ENCODE assay signal across 27 cellular contexts in the genomic region with DNA sequence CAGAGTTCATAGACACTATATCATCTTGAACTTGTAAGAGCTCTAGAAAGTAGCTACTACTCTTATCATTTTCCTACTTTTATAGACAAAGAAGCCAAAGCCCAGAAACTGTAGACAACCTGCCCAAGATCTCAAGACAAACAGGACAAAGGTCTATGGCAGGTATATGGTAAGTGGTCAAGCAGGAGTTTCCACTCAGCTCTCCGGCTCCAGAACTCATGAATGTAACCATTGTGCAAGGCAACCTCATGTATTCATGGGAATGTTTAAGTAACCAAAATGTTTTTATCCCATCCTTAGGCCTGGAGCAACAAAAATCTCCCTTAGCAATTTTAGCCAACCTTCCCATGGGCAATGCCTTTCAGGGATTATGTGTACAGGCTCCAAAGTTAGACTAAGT.
"Had no signal": no experiment of that assay in that cellular context is flagged by ENCODE, and none has a peak within 500 bp of the region (broad histone marks: within the 10 kb centered on the region; RNA-seq: fewer than 3 reads in every experiment).

No MANE protein-coding gene starts in this region.

- H3K36me3 ChIP-seq: esophagus muscularis mucosa, gastroesophageal sphincter, heart left ventricle, lower lobe of right lung, neutrophil, pancreas, right lobe of liver, thoracic aorta, tibial nerve, upper lobe of right lung, uterus had no signal

- H3K27ac Mint-ChIP-seq: dendritic cell treated with granulocyte-macrophage colony-stimulating factor and Interleukin-4, amounts not matched to agents 40 ng/mL and 50 ng/mL, for 4 days; endodermal cell; memory B cell; natural killer cell; stimulated activated naive B cell treated with anti-CD40 and anti-IgM and Interleukin-4, amounts not matched to agents 10 μg/mL and 1 μg/mL and 100 μg/mL, for 72 hours; stimulated activated naive CD8-positive, alpha-beta T cell treated with anti-CD3 and anti-CD28 coated beads, Interleukin-15, Interleukin-2, amounts not matched to agents 100 ng/mL and 50 ng/mL, for 24 hours had no signal

- H3K27ac ChIP-seq: esophagus muscularis mucosa, foreskin keratinocyte, heart left ventricle, lower lobe of right lung, neutrophil, pancreas, right lobe of liver, thoracic aorta, tibial nerve, upper lobe of right lung, uterus had no signal

- ATAC-seq: foreskin keratinocyte; gastroesophageal sphincter; heart left ventricle; left ventricle myocardium superior; lower lobe of right lung; natural killer cell; pancreas; right lobe of liver; stimulated activated naive B cell treated with anti-CD40 and anti-IgM and Interleukin-4, amounts not matched to agents 10 μg/mL and 1 μg/mL and 100 μg/mL, for 72 hours; upper lobe of right lung had no signal

- DNase-seq: effector CD8-positive, alpha-beta T cell; endodermal cell; foreskin keratinocyte; heart left ventricle; hippocampal formation; kidney glomerular epithelial cell; left ventricle myocardium superior; lower lobe of right lung; natural killer cell; pancreas; retina; right lobe of liver; small intestine; stimulated activated CD4-positive, alpha-beta T cell treated with anti-CD3 and anti-CD28 coated beads, Interleukin-15, amount 100 ng/mL, for 24 hours; stimulated activated CD4-positive, alpha-beta T cell treated with anti-CD3 and anti-CD28 coated beads, Interleukin-2, amount 100 ng/mL, for 48 hours; stimulated activated naive B cell treated with anti-CD40 and anti-IgM and Interleukin-4, amounts not matched to agents 10 μg/mL and 1 μg/mL and 100 μg/mL, for 72 hours; upper lobe of right lung; uterus had no signal

- H3K9me3 Mint-ChIP-seq: endodermal cell; natural killer cell; stimulated activated naive CD8-positive, alpha-beta T cell treated with anti-CD3 and anti-CD28 coated beads, Interleukin-15, Interleukin-2, amounts not matched to agents 100 ng/mL and 50 ng/mL, for 24 hours had no signal

- H3K27me3 ChIP-seq: esophagus muscularis mucosa, foreskin keratinocyte, gastroesophageal sphincter, neutrophil, pancreas, right lobe of liver, tibial nerve, upper lobe of right lung, uterus had no signal

- H3K9me3 ChIP-seq: esophagus muscularis mucosa, gastroesophageal sphincter, heart left ventricle, lower lobe of right lung, neutrophil, pancreas, right lobe of liver, thoracic aorta, tibial nerve, upper lobe of right lung, uterus had no signal

- H3K27me3 Mint-ChIP-seq: dendritic cell treated with granulocyte-macrophage colony-stimulating factor and Interleukin-4, amounts not matched to agents 40 ng/mL and 50 ng/mL, for 4 days; stimulated activated naive B cell treated with anti-CD40 and anti-IgM and Interleukin-4, amounts not matched to agents 10 μg/mL and 1 μg/mL and 100 μg/mL, for 72 hours; stimulated activated naive CD8-positive, alpha-beta T cell treated with anti-CD3 and anti-CD28 coated beads, Interleukin-15, Interleukin-2, amounts not matched to agents 100 ng/mL and 50 ng/mL, for 24 hours had no signal

- H3K4me1 ChIP-seq: foreskin keratinocyte, lower lobe of right lung, pancreas, right lobe of liver, upper lobe of right lung, uterus had no signal

- H3K4me3 Mint-ChIP-seq: dendritic cell treated with granulocyte-macrophage colony-stimulating factor and Interleukin-4, amounts not matched to agents 40 ng/mL and 50 ng/mL, for 4 days; endodermal cell; memory B cell; natural killer cell; neural crest cell; stimulated activated naive B cell treated with anti-CD40 and anti-IgM and Interleukin-4, amounts not matched to agents 10 μg/mL and 1 μg/mL and 100 μg/mL, for 72 hours; stimulated activated naive CD8-positive, alpha-beta T cell treated with anti-CD3 and anti-CD28 coated beads, Interleukin-15, Interleukin-2, amounts not matched to agents 100 ng/mL and 50 ng/mL, for 24 hours had no signal

- H3K4me3 ChIP-seq: esophagus muscularis mucosa, gastroesophageal sphincter, heart left ventricle, lower lobe of right lung, pancreas, right lobe of liver, thoracic aorta, tibial nerve, upper lobe of right lung, uterus had no signal

- H3K36me3 Mint-ChIP-seq: memory B cell; natural killer cell; stimulated activated naive B cell treated with anti-CD40 and anti-IgM and Interleukin-4, amounts not matched to agents 10 μg/mL and 1 μg/mL and 100 μg/mL, for 72 hours had no signal

- H3K4me1 Mint-ChIP-seq: endodermal cell; memory B cell; natural killer cell; neural crest cell; stimulated activated naive B cell treated with anti-CD40 and anti-IgM and Interleukin-4, amounts not matched to agents 10 μg/mL and 1 μg/mL and 100 μg/mL, for 72 hours had no signal
